ENCODE assay signal across 8 cellular contexts in the genomic region with DNA sequence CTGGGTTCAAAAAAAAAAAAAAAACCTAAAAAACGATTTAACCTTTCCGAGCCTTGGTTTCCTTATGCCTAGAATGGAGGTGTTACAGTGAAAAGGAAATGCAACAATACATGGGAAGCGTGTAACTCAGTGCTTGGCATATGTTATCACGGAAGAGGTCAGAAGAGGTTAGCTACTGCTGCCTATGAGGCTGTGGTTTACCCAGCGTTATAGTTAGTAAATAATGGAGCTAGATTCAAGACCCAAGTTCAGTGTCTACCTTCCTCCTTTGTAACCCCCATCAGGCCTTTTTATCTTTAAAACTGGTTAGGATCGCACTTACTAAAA. TPM values are rescaled to one million over a fixed set of nuclear protein-coding genes. Genes with fewer than 3 reads are reported as not detected.
DNase-seq lines count a peak whose midpoint lies in the region; ATAC-seq and TF ChIP-seq lines count a peak whose summit lies in the region.

No MANE protein-coding gene starts in this region.

- CTCF ChIA-PET in HEK293T (lab: Yijun Ruan, JAX), result interaction anchor here (1.7 kb wide), 1 partner anchor 9 kb away, joined by 4 read pairs; no protein-coding TSS in a partner anchor

- TF ChIP-seq CTCF in GM06990 (IDR thresholded peaks at IDR 0.05; ENCODE audit: insufficient read depth, low read length, poor library complexity, severe bottlenecking) (no peak), fibroblast of mammary gland (conservative IDR thresholded peaks at IDR 0.05; ENCODE audit: control insufficient read depth, insufficient read depth, low read depth, low read length) (no peak), psoas muscle (IDR thresholded peaks at IDR 0.05) (no peak)

- H3K4me3 ChIP-seq in GM06990 (replicated peaks; ENCODE audit: low read depth, low read length), result peak overlapping the region; percentile 73
- peak overlapping the region; percentile 94 for H3K4me3 ChIP-seq in SK-N-MC
- H3K4me3 ChIP-seq in fibroblast of mammary gland (ENCODE audit: control insufficient read depth, low read depth, low read length), result peak overlapping the region; percentile 80
- peak overlapping the region; percentile 97 for H3K4me3 ChIP-seq in psoas muscle

- no peak for ATAC-seq in psoas muscle

- no peaks in the 10 kb centered on the region for H3K9me3 ChIP-seq in SK-N-MC (ENCODE audit: low read depth, low read length)
- no peaks in the 10 kb centered on the region for H3K9me3 ChIP-seq in psoas muscle

- no peak overlapping the region for H3K27ac ChIP-seq in SK-N-MC
- H3K27ac ChIP-seq in psoas muscle, result peak overlapping the region; percentile 84

- no peak for DNase-seq in GM06990 (ENCODE audit: extremely low read depth, insufficient read length)
- DNase-seq in SK-N-MC (ENCODE audit: low read depth, low spot score), result no peak
- no peak for DNase-seq in fibroblast of mammary gland (ENCODE audit: low read depth)
- DNase-seq in psoas muscle, result no peak
- DNase-seq in GF-D8 (lab: John Stamatoyannopoulos, UW), result no peak
- no peak for DNase-seq in NCI-H345 treated with DMSO at 0.1 percent for 48 hours (lab: John Stamatoyannopoulos, UW; ENCODE audit: unreplicated experiment)
- DNase-seq in NOMO-1 treated with dmso at 0.1 percent for 144 hours (lab: John Stamatoyannopoulos, UW; ENCODE audit: unreplicated experiment), result no peak
- no peak for DNase-seq in HEK293T (ENCODE audit: extremely low spot score)

- H3K27me3 ChIP-seq in GM06990 (replicated peaks; ENCODE audit: control insufficient read depth, insufficient read depth, low read length), result no peaks in the 10 kb centered on the region
- no peaks in the 10 kb centered on the region for H3K27me3 ChIP-seq in psoas muscle (ENCODE audit: insufficient read depth in 3 of 3, low read length in 2 of 3)

- POLR2A ChIA-PET in HEK293T (lab: Yijun Ruan, JAX), result no interaction called here

- peak overlapping the region; percentile 86 for H3K9ac ChIP-seq in SK-N-MC (ENCODE audit: insufficient read length)

- H3K4me1 ChIP-seq in psoas muscle, result peaks cover 35% of the 10 kb centered on the region

- H3K36me3 ChIP-seq in GM06990 (ENCODE audit: control insufficient read depth, insufficient read depth, low read length) (no peaks in the 10 kb centered on the region), SK-N-MC (ENCODE audit: insufficient read depth, low read length) (no peaks in the 10 kb centered on the region; the same call in 1 of the 2 replicates), psoas muscle (ENCODE audit: insufficient read depth in 1 of 2, low read depth in 1 of 2) (peaks cover 0 to 15% of the 10 kb centered on the region in 2 donors)

- WGBS in psoas muscle, 3 donors, result 23 to 27% (median 24%) methylated on average over 6 of the region's 6 CpGs

- intact Hi-C loops in psoas muscle (cut with DNase I), result no loop called here

TF ChIP-seq in HEK293T, 16 proteins besides CTCF, POLR2A, EP300 and RAD21:
- TF ChIP-seq HDGF (IDR thresholded peaks at IDR 0.05; ENCODE audit: borderline replicate concordance), result no peak
- no peak for TF ChIP-seq ARNT (IDR thresholded peaks at IDR 0.05)

RNA-seq across cellular contexts. Expression of a gene that starts 0.8 kb away (rescaled TPM):
- 10 to 100 TPM; 10.4 to 23.6 (median 17.1) TPM for total RNA-seq in psoas muscle
- 10 to 100 TPM; 14.2 to 18.5 (median 15.1) TPM for polyA plus RNA-seq in psoas muscle

RNA-seq across cellular contexts. Expression of a gene that starts 4.6 kb away (rescaled TPM):
- total RNA-seq in psoas muscle, result 100 to 1,000 TPM in 3 of 4 donors, 10 to 100 TPM in 1; 32.4 to 196 (median 174) TPM
- polyA plus RNA-seq in psoas muscle, result 10 to 100 TPM in 2 of 3 donors, 1 to 10 TPM in 1; 9.0 to 62.7 (median 28.3) TPM
